In genomic region chr5:25387949-25388348, GRCh38 we compare ENCODE assay signal across 9 cellular contexts.
"Had no signal": no experiment of that assay in that cellular context is flagged by ENCODE, and none has a peak within 500 bp of the region (broad histone marks: within the 10 kb centered on the region; RNA-seq: fewer than 3 reads in every experiment).

No MANE protein-coding gene starts in this region.

- FAIRE-seq: K562 had no signal

- H3K27ac ChIP-seq: GM23248, HL-60 had no signal

- H3K4me3 ChIP-seq: GM23248, HAP-1, K562 had no signal

- H3K36me3 ChIP-seq: HAP-1 had no signal

- DNase-seq: GM23248, GOT3, H7, HFFc6, IMR-90 had no signal

- H3K4me1 ChIP-seq: HAP-1 had no signal

- ATAC-seq: HCT116, K562 had no signal

- H3K9me3 ChIP-seq: HAP-1 had no signal
